8 cellular contexts compared by ENCODE assay signal in the genomic region with DNA sequence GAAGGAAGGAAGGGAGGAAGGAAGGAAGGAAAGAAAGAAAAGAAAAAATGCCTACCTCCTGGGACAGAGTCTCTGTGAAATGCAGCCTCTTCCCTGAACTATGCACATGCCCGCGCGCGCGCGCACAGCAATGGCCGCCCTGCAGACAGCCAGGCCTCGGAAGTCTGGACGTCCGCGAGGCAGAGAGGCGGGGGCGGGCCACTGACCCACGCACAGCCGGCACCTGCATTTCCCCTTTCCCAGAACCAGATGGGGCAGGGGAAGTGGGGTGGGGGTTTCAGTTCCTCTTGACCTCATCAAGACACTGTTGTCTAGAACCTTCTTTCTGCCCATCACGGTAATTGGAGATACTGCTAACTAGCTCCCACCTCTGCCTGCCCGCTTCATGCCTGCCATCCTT.
DNase-seq lines count a peak whose midpoint lies in the region; ATAC-seq and TF ChIP-seq lines count a peak whose summit lies in the region.
"Not testable (repeated sequence)": the region's sequence is repeated elsewhere in the genome, so short reads cannot be mapped to it uniquely, and the experiment has no call there.

No MANE protein-coding gene starts in this region.

- not testable (repeated sequence) for H4K20me1 ChIP-seq in OCI-LY7 (ENCODE audit: insufficient read depth, low read length)

- H3K79me2 ChIP-seq in OCI-LY7 (ENCODE audit: insufficient read depth, low read depth, low read length): not testable (repeated sequence)

- intact Hi-C loops in OCI-LY7 (cut with micrococcal nuclease; ENCODE audit: unreplicated experiment); colonic mucosa (cut with DNase I); left ventricle myocardium superior (cut with micrococcal nuclease); spleen (cut with DNase I; ENCODE audit: low total_unique reads); aorta (cut with DNase I): not testable (repeated sequence)

- peak; percentile 22 for DNase-seq in OCI-LY7 (ENCODE audit: low spot score)
- DNase-seq in colonic mucosa: peak; percentile 18
- DNase-seq in left ventricle myocardium superior: peak; percentile 44
- peak; percentile 1 for DNase-seq in medulla oblongata (ENCODE audit: extremely low spot score)
- DNase-seq in spleen: peak; percentile 87
- peak; percentile 38 to 81 for DNase-seq in aorta

- TF ChIP-seq POLR2A in spleen (IDR thresholded peaks at IDR 0.05): not testable (repeated sequence)

- not testable (repeated sequence) for H3K36me3 ChIP-seq in OCI-LY7 (ENCODE audit: insufficient read depth, low read length); colonic mucosa; spleen; aorta (ENCODE audit: control insufficient read depth in 1 of 2, insufficient read depth in 2 of 2, low read length in 1 of 2)

- POLR2A ChIA-PET in OCI-LY7 (lab: Charles Lee): not testable (repeated sequence)

- H3K4me3 ChIP-seq in OCI-LY7 (ENCODE audit: low read depth, low read length, poor library complexity, severe bottlenecking); colonic mucosa; spleen; aorta (ENCODE audit: low read length in 2 of 2): not testable (repeated sequence)

- not testable (repeated sequence) for H3K9me2 ChIP-seq in OCI-LY7 (ENCODE audit: insufficient read depth, low read length)

- H3K27ac ChIP-seq in OCI-LY7 (ENCODE audit: low read depth, low read length, poor library complexity, severe bottlenecking); colonic mucosa; aorta (ENCODE audit: low read depth in 1 of 2, low read length in 2 of 2): not testable (repeated sequence)
- peak overlapping the region in 2 of 8 donors; percentile 50 to 65 for H3K27ac ChIP-seq in spleen

- CTCF ChIA-PET in OCI-LY7 (lab: Charles Lee; ENCODE audit: unreplicated experiment): not testable (repeated sequence)

- peak; percentile 58 for ATAC-seq in GM21367 (IDR thresholded peaks at IDR 0.05; ENCODE audit: unreplicated experiment)
- ATAC-seq in HG02798 (IDR thresholded peaks at IDR 0.05; ENCODE audit: poor library complexity, unreplicated experiment): peak; percentile 70
- ATAC-seq in left ventricle myocardium superior: peak; percentile 28
- ATAC-seq in aorta (ENCODE audit: low FRiP score): not testable (repeated sequence)

- 35 to 66% (median 41%) methylated on average over 4 to 11 of the region's 17 CpGs; no CpG with 5 or more reads in 2 of the 5 donors for WGBS in spleen, 5 donors
- WGBS in aorta, 2 donors: 85 to 100% methylated on average over 2 to 12 of the region's 17 CpGs

- peak overlapping the region; percentile 44 for H3K4me2 ChIP-seq in OCI-LY7 (ENCODE audit: low read length)

- H3K9me3 ChIP-seq in OCI-LY7 (ENCODE audit: low read length); colonic mucosa; spleen; aorta (ENCODE audit: control insufficient read depth, low read length): not testable (repeated sequence)

- BruUV-seq in OCI-LY7 (replicated peaks; lab: Mats Ljungman, UMichigan): not testable (repeated sequence)

- TF ChIP-seq CTCF in OCI-LY7 (conservative IDR thresholded peaks at IDR 0.05; ENCODE audit: low read length); colonic mucosa (IDR thresholded peaks at IDR 0.05); spleen (IDR thresholded peaks at IDR 0.05 in 8 of 11, conservative IDR thresholded peaks at IDR 0.05 in 3 of 11): not testable (repeated sequence)

- not testable (repeated sequence) for H3K27me3 ChIP-seq in colonic mucosa; spleen (replicated peaks in 1 of 7); aorta (ENCODE audit: control insufficient read depth in 1 of 2, insufficient read depth in 2 of 2, low read length in 1 of 2)

- not testable (repeated sequence) for H2AFZ ChIP-seq in OCI-LY7 (ENCODE audit: low read length)

- H3K9ac ChIP-seq in colonic mucosa (ENCODE audit: low read depth in 2 of 2, low read length in 2 of 2): not testable (repeated sequence)

- not testable (repeated sequence) for H3K4me1 ChIP-seq in OCI-LY7 (ENCODE audit: insufficient read depth, low read length, poor library complexity, severe bottlenecking); colonic mucosa; spleen; aorta (ENCODE audit: control insufficient read depth in 1 of 2, insufficient read depth in 2 of 2, low read length in 2 of 2)

Comparison
In these comparisons a context has a peak if more than half of its experiments do, and no peak if none do; other contexts are left out.
1. DNase-seq: peak in every context shown above with its lines; median percentile 87 in spleen; 60 in aorta; 44 in left ventricle myocardium superior; 22 in OCI-LY7; 18 in colonic mucosa; 1 in medulla oblongata.